In genomic region chr10:99779335-99779734, GRCh38 we compare ENCODE assay signal across 10 cellular contexts. TPM values are rescaled to one million over a fixed set of nuclear protein-coding genes. Genes with fewer than 3 reads are reported as not detected.
DNase-seq lines count a peak whose midpoint lies in the region; ATAC-seq and TF ChIP-seq lines count a peak whose summit lies in the region.
"Had no signal": no experiment of that assay in that cellular context is flagged by ENCODE, and none has a peak within 500 bp of the region (broad histone marks: within the 10 kb centered on the region; RNA-seq: fewer than 3 reads in every experiment).

No MANE protein-coding gene starts in this region.

- in situ Hi-C loops in G401 (cut with HindIII; ENCODE audit: low sequenced_read_pairs): no loop called here

- peaks cover 46% of the 10 kb centered on the region for H3K4me1 Mint-ChIP-seq in dendritic cell treated with granulocyte-macrophage colony-stimulating factor and Interleukin-4, amounts not matched to agents 40 ng/mL and 50 ng/mL, for 4 days (ENCODE audit: low read depth)
- H3K4me1 Mint-ChIP-seq in neural crest cell: peaks cover 47% of the 10 kb centered on the region
- peaks cover 7% of the 10 kb centered on the region for H3K4me1 Mint-ChIP-seq in T-helper 2 cell treated with Interferon-gamma antibody and Interleukin-4, amounts not matched to agents 5 μg/mL and 100 μg/mL, for 36 hours (ENCODE audit: low read depth)
- H3K4me1 Mint-ChIP-seq in WTC11: peaks cover 18% of the 10 kb centered on the region

- H3K27ac Mint-ChIP-seq in dendritic cell treated with granulocyte-macrophage colony-stimulating factor and Interleukin-4, amounts not matched to agents 40 ng/mL and 50 ng/mL, for 4 days: peak overlapping the region; percentile 73
- H3K27ac Mint-ChIP-seq in neural crest cell (ENCODE audit: unreplicated experiment): peak overlapping the region; percentile 65
- no peak overlapping the region for H3K27ac Mint-ChIP-seq in T-helper 2 cell treated with Interferon-gamma antibody and Interleukin-4, amounts not matched to agents 5 μg/mL and 100 μg/mL, for 36 hours
- no peak overlapping the region for H3K27ac Mint-ChIP-seq in WTC11

- no peaks in the 10 kb centered on the region for H3K27me3 Mint-ChIP-seq in dendritic cell treated with granulocyte-macrophage colony-stimulating factor and Interleukin-4, amounts not matched to agents 40 ng/mL and 50 ng/mL, for 4 days
- H3K27me3 Mint-ChIP-seq in neural crest cell (ENCODE audit: low read depth) (no peaks in the 10 kb centered on the region), WTC11 (ENCODE audit: low read depth) (no peaks in the 10 kb centered on the region)
- H3K27me3 Mint-ChIP-seq in T-helper 2 cell treated with Interferon-gamma antibody and Interleukin-4, amounts not matched to agents 5 μg/mL and 100 μg/mL, for 36 hours (ENCODE audit: low read depth): peaks cover 1% of the 10 kb centered on the region

- H3K36me3 Mint-ChIP-seq in dendritic cell treated with granulocyte-macrophage colony-stimulating factor and Interleukin-4, amounts not matched to agents 40 ng/mL and 50 ng/mL, for 4 days (ENCODE audit: low read depth): no peaks in the 10 kb centered on the region
- no peaks in the 10 kb centered on the region for H3K36me3 Mint-ChIP-seq in neural crest cell (ENCODE audit: low read depth)
- H3K36me3 Mint-ChIP-seq in T-helper 2 cell treated with Interferon-gamma antibody and Interleukin-4, amounts not matched to agents 5 μg/mL and 100 μg/mL, for 36 hours (ENCODE audit: low read depth): no peaks in the 10 kb centered on the region
- no peaks in the 10 kb centered on the region for H3K36me3 Mint-ChIP-seq in WTC11

- CTCF ChIA-PET in WTC11 (lab: Charles Lee): no interaction called here

- intact Hi-C loops in dendritic cell treated with granulocyte-macrophage colony-stimulating factor and Interleukin-4, amounts not matched to agents 40 ng/mL and 50 ng/mL, for 4 days (cut with micrococcal nuclease): no loop called here

- TF ChIP-seq CTCF in neural crest cell (conservative IDR thresholded peaks at IDR 0.05) (no peak), WTC11 (IDR thresholded peaks at IDR 0.05) (no peak)

- H3K4me3 Mint-ChIP-seq in dendritic cell treated with granulocyte-macrophage colony-stimulating factor and Interleukin-4, amounts not matched to agents 40 ng/mL and 50 ng/mL, for 4 days: peak overlapping the region; percentile 20
- H3K4me3 Mint-ChIP-seq in neural crest cell (peak overlapping the region; percentile 10), WTC11 (no peak overlapping the region)
- no peak overlapping the region for H3K4me3 Mint-ChIP-seq in T-helper 2 cell treated with Interferon-gamma antibody and Interleukin-4, amounts not matched to agents 5 μg/mL and 100 μg/mL, for 36 hours

- DNase-seq in COLO829 (ENCODE audit: low spot score) (peak; percentile 40), NAMALWA (ENCODE audit: low spot score) (peak; percentile 39), neural crest cell (ENCODE audit: low read depth, low spot score) (no peak), WTC11 (ENCODE audit: low spot score) (no peak), G401 (ENCODE audit: low spot score) (no peak)
- no peak for DNase-seq in T-helper 2 cell treated with Interferon-gamma antibody and Interleukin-4, amounts not matched to agents 5 μg/mL and 100 μg/mL, for 36 hours (ENCODE audit: low spot score)
- DNase-seq: NCI-H1092; stimulated activated CD4-positive, alpha-beta T cell treated with anti-CD3 and anti-CD28 coated beads, Interleukin-2, amount 100 ng/mL, for 24 hours had no signal

- POLR2A ChIA-PET in WTC11 (lab: Charles Lee): no interaction called here

- ATAC-seq in GM19463 (IDR thresholded peaks at IDR 0.05; ENCODE audit: unreplicated experiment): no peak
- ATAC-seq in WTC11: no peak

- no peaks in the 10 kb centered on the region for H3K9me3 Mint-ChIP-seq in dendritic cell treated with granulocyte-macrophage colony-stimulating factor and Interleukin-4, amounts not matched to agents 40 ng/mL and 50 ng/mL, for 4 days
- no peaks in the 10 kb centered on the region for H3K9me3 Mint-ChIP-seq in neural crest cell
- no peaks in the 10 kb centered on the region for H3K9me3 Mint-ChIP-seq in T-helper 2 cell treated with Interferon-gamma antibody and Interleukin-4, amounts not matched to agents 5 μg/mL and 100 μg/mL, for 36 hours
- no peaks in the 10 kb centered on the region for H3K9me3 Mint-ChIP-seq in WTC11

TF ChIP-seq in WTC11, 78 proteins besides CTCF, POLR2A, EP300 and RAD21 (continues in another document):
- TF ChIP-seq NR2C2 (CRISPR knock-in tag; IDR thresholded peaks at IDR 0.05) (no peak), STAT6 (CRISPR knock-in tag; conservative IDR thresholded peaks at IDR 0.05; ENCODE audit: low read depth) (no peak), ZNF219 (CRISPR knock-in tag; IDR thresholded peaks at IDR 0.05; ENCODE audit: borderline replicate concordance) (no peak), PRRX2 (CRISPR knock-in tag; IDR thresholded peaks at IDR 0.05) (no peak), FOXJ3 (CRISPR knock-in tag; IDR thresholded peaks at IDR 0.05; ENCODE audit: borderline replicate concordance) (no peak), ATF3 (CRISPR knock-in tag; conservative IDR thresholded peaks at IDR 0.05) (no peak), EMX1 (CRISPR knock-in tag; IDR thresholded peaks at IDR 0.05) (no peak), AR (CRISPR knock-in tag; IDR thresholded peaks at IDR 0.05) (no peak)
- TF ChIP-seq, protein P1, sequence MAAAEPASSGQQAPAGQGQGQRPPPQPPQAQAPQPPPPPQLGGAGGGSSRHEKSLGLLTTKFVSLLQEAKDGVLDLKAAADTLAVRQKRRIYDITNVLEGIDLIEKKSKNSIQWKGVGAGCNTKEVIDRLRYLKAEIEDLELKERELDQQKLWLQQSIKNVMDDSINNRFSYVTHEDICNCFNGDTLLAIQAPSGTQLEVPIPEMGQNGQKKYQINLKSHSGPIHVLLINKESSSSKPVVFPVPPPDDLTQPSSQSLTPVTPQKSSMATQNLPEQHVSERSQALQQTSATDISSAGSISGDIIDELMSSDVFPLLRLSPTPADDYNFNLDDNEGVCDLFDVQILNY (CRISPR knock-in tag; IDR thresholded peaks at IDR 0.05): no peak
- TF ChIP-seq, protein P2, sequence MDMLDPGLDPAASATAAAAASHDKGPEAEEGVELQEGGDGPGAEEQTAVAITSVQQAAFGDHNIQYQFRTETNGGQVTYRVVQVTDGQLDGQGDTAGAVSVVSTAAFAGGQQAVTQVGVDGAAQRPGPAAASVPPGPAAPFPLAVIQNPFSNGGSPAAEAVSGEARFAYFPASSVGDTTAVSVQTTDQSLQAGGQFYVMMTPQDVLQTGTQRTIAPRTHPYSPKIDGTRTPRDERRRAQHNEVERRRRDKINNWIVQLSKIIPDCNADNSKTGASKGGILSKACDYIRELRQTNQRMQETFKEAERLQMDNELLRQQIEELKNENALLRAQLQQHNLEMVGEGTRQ (CRISPR knock-in tag; IDR thresholded peaks at IDR 0.05): no peak

RNA-seq across cellular contexts. Expression of gene ABCC2, which starts 3.1 kb away (rescaled TPM):
- 5.9 and 6.2 TPM in 2 replicates for total RNA-seq in neural crest cell
- total RNA-seq in WTC11 (2021): 0.53 to 0.87 TPM (median 0.57 TPM) in 3 replicates
- total RNA-seq in G401 (2014; rRNA removed; shearing (Covaris generic)): 1.8 and 3.7 TPM in 2 replicates

RNA-seq across cellular contexts. Expression of gene CUTC, which starts 47.3 kb away (rescaled TPM):
- total RNA-seq in neural crest cell: 17.6 and 17.9 TPM in 2 replicates
- total RNA-seq in WTC11 (2021): 25.8 to 28.6 TPM (median 27.7 TPM) in 3 replicates
- 6.6 and 17.0 TPM in 2 replicates for total RNA-seq in G401 (2014; rRNA removed; shearing (Covaris generic))

RNA-seq across cellular contexts. Expression of gene COX15, which starts 47.4 kb away (rescaled TPM):
- total RNA-seq in neural crest cell: 44.4 and 48.7 TPM in 2 replicates
- 39.9 to 41.4 TPM (median 40.4 TPM) in 3 replicates for total RNA-seq in WTC11 (2021)
- 25.8 and 27.9 TPM in 2 replicates for total RNA-seq in G401 (2014; rRNA removed; shearing (Covaris generic))

Comparison
In these comparisons a context has a peak if more than half of its experiments do, and no peak if none do; other contexts are left out.
1. DNase-seq: peak in COLO829 (single experiment) and NAMALWA (single experiment); none in neural crest cell (single experiment), T-helper 2 cell treated with Interferon-gamma antibody and Interleukin-4, amounts not matched to agents 5 μg/mL and 100 μg/mL, for 36 hours (single experiment), WTC11 (single experiment) and G401 (single experiment).
2. H3K27ac Mint-ChIP-seq: peak in dendritic cell treated with granulocyte-macrophage colony-stimulating factor and Interleukin-4, amounts not matched to agents 40 ng/mL and 50 ng/mL, for 4 days (single experiment) and neural crest cell (single experiment); none in T-helper 2 cell treated with Interferon-gamma antibody and Interleukin-4, amounts not matched to agents 5 μg/mL and 100 μg/mL, for 36 hours (single experiment) and WTC11 (single experiment).
3. H3K4me3 Mint-ChIP-seq: peak in dendritic cell treated with granulocyte-macrophage colony-stimulating factor and Interleukin-4, amounts not matched to agents 40 ng/mL and 50 ng/mL, for 4 days (single experiment) and neural crest cell (single experiment); none in T-helper 2 cell treated with Interferon-gamma antibody and Interleukin-4, amounts not matched to agents 5 μg/mL and 100 μg/mL, for 36 hours (single experiment) and WTC11 (single experiment).